8 cellular contexts compared by ENCODE assay signal in the genomic region with DNA sequence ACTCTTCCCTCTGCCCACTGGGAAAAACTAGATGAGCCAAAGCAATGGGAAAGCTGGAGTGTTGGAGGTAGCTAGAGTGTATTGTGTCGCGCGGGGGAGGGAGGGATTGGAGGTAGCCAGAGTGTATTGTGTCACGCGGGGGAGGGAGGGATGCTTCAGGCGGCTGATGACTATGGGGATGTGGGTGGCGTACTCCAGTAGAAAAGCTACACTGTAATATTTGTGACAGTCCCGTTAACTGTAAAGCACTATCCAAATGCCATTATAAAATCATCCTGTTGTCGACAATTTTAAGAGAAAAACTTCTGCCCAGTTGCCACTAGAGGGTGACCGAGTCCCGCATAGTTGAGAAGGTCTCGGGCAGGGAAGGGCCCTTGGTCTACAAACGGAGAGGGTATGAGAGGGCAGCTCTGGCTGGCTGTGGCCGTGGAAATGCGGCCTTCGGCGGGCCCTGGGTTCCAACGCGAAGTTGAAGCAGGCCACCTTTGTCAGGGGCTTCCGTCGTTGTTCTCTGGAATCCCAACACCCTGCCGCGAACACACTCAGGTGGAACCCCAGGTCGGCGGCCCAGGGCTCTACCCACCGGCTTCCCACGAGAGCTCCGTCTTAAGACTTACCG. TPM values are rescaled to one million over a fixed set of nuclear protein-coding genes. Genes with fewer than 3 reads are reported as not detected.
DNase-seq lines count a peak whose midpoint lies in the region; ATAC-seq and TF ChIP-seq lines count a peak whose summit lies in the region.

No MANE protein-coding gene starts in this region.

- H3K4me3 ChIP-seq in coronary artery, result no peak overlapping the region
- H3K4me3 ChIP-seq in lower leg skin (ENCODE audit: low read depth, poor library complexity, severe bottlenecking), result no peak overlapping the region

- WGBS in lower leg skin, 2 donors, result 32 to 36% methylated on average over 25 to 29 of the region's 29 CpGs

- TF ChIP-seq CTCF in coronary artery (IDR thresholded peaks at IDR 0.05) (peak; percentile 72), lower leg skin (IDR thresholded peaks at IDR 0.05) (peak in 1 of 3 donors; percentile 65)

- intact Hi-C loops in lower leg skin (cut with DNase I; ENCODE audit: low total_unique reads), result loop anchor here (5.0 kb wide), 1 partner anchor 145 kb away; no protein-coding TSS in a partner anchor

- peak; percentile 68 for ATAC-seq in HG02981 (IDR thresholded peaks at IDR 0.05; ENCODE audit: unreplicated experiment)
- ATAC-seq in GM18858 (IDR thresholded peaks at IDR 0.05; ENCODE audit: unreplicated experiment), result no peak

- H3K27ac ChIP-seq in coronary artery, result no peak overlapping the region

- DNase-seq in DMS 273 (lab: John Stamatoyannopoulos, UW; ENCODE audit: unreplicated experiment) (peak; percentile 93), NCI-H524 (lab: John Stamatoyannopoulos, UW) (peak; percentile 91 to 94), coronary artery (ENCODE audit: low spot score) (no peak), lower leg skin (ENCODE audit: low spot score in 2 of 2) (peak; percentile 51 to 92)
- DNase-seq in activated CD4-positive, alpha-beta T cell treated with anti-CD3 and anti-CD28 coated beads for 48 hours, result peak; percentile 81
- DNase-seq in stimulated activated CD4-positive, alpha-beta T cell treated with anti-CD3 and anti-CD28 coated beads, TNF-alpha, amount 100 ng/mL, for 48 hours (ENCODE audit: low read depth in 3 of 3), result peak; percentile 49 to 57 (median 50)

- no peak for TF ChIP-seq POLR2A in lower leg skin (IDR thresholded peaks at IDR 0.05)

RNA-seq across cellular contexts. Expression of a gene that starts 15.1 kb away (rescaled TPM):
- total RNA-seq in lower leg skin, result 10 to 100 TPM; 23.0 to 33.0 (median 29.5) TPM
